12 cellular contexts compared by ENCODE assay signal in the genomic region with DNA sequence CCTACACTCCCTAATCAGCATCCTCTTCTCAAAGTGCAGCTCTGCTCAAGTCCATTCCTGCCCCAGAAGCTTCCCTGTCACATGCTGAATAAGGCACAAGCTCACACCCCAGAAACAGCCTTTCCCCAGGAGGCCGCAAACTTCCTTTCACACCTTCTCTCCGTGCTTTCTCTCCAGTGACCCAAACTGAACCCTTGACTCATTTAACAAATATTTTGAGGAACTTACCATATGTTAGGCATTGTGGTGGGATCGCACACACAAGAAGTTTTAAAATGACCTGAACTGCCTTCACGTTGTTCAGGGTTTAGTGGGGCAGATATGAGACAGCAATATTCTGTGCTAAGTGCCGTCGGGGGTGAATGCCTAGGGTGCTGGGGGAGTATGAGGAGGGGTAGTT.
DNase-seq lines count a peak whose midpoint lies in the region; ATAC-seq and TF ChIP-seq lines count a peak whose summit lies in the region.
"Had no signal": no experiment of that assay in that cellular context is flagged by ENCODE, and none has a peak within 500 bp of the region (broad histone marks: within the 10 kb centered on the region; RNA-seq: fewer than 3 reads in every experiment).

No MANE protein-coding gene starts in this region.

- intact Hi-C loops in CD4-positive, alpha-beta T cell (cut with DNase I, micrococcal nuclease): no loop called here

- no peaks in the 10 kb centered on the region for H3K36me3 Mint-ChIP-seq in CD4-positive, alpha-beta T cell (ENCODE audit: low read depth)
- H3K36me3 Mint-ChIP-seq in nephron progenitor cell (ENCODE audit: low read depth): no peaks in the 10 kb centered on the region
- H3K36me3 Mint-ChIP-seq in activated naive CD8-positive, alpha-beta T cell treated with anti-CD3 and anti-CD28 coated beads, Interleukin-2, amount 50 U/mL, for 24 hours (ENCODE audit: low read depth): no peaks in the 10 kb centered on the region

- CTCF ChIA-PET in CD4-positive, alpha-beta T cell (lab: Charles Lee): no interaction called here

- POLR2A ChIA-PET in CD4-positive, alpha-beta T cell (lab: Charles Lee): no interaction called here

- no peak overlapping the region for H3K27ac ChIP-seq in CD4-positive, alpha-beta T cell (ENCODE audit: low read depth, low read length)
- H3K27ac ChIP-seq: heart right ventricle had no signal

- DNase-seq in M059J (ENCODE audit: low read depth) (peak; percentile 85), non-pigmented ciliary epithelial cell (ENCODE audit: low read depth) (peak; percentile 31), nephron progenitor cell (no peak)
- no peak for DNase-seq in CD4-positive, alpha-beta T cell
- no peak for DNase-seq in activated naive CD8-positive, alpha-beta T cell treated with anti-CD3 and anti-CD28 coated beads, Interleukin-2, amount 50 U/mL, for 24 hours
- DNase-seq: amygdala, heart right ventricle, NCI-H1417, nucleus accumbens, T-helper 9 cell had no signal

- no peaks in the 10 kb centered on the region for H3K4me1 Mint-ChIP-seq in CD4-positive, alpha-beta T cell (ENCODE audit: low read depth)
- H3K4me1 Mint-ChIP-seq in nephron progenitor cell: peaks cover 28% of the 10 kb centered on the region
- no peaks in the 10 kb centered on the region for H3K4me1 Mint-ChIP-seq in activated naive CD8-positive, alpha-beta T cell treated with anti-CD3 and anti-CD28 coated beads, Interleukin-2, amount 50 U/mL, for 24 hours

- H3K27me3 ChIP-seq in CD4-positive, alpha-beta T cell (ENCODE audit: control insufficient read depth, insufficient read depth, low read length): peaks cover under 1% of the 10 kb centered on the region

- H3K9me3 ChIP-seq in CD4-positive, alpha-beta T cell (ENCODE audit: control insufficient read depth, low read length): no peaks in the 10 kb centered on the region
- H3K9me3 ChIP-seq: heart right ventricle had no signal

- H3K27me3 Mint-ChIP-seq in CD4-positive, alpha-beta T cell: peaks cover 28% of the 10 kb centered on the region
- H3K27me3 Mint-ChIP-seq in nephron progenitor cell (ENCODE audit: low read depth, poor library complexity): peaks cover 6% of the 10 kb centered on the region
- peaks cover 7% of the 10 kb centered on the region for H3K27me3 Mint-ChIP-seq in activated naive CD8-positive, alpha-beta T cell treated with anti-CD3 and anti-CD28 coated beads, Interleukin-2, amount 50 U/mL, for 24 hours

- H3K4me3 Mint-ChIP-seq in CD4-positive, alpha-beta T cell: no peak overlapping the region
- H3K4me3 Mint-ChIP-seq in nephron progenitor cell: no peak overlapping the region
- H3K4me3 Mint-ChIP-seq in activated naive CD8-positive, alpha-beta T cell treated with anti-CD3 and anti-CD28 coated beads, Interleukin-2, amount 50 U/mL, for 24 hours: no peak overlapping the region

- ATAC-seq in GM18909 (IDR thresholded peaks at IDR 0.05; ENCODE audit: poor library complexity, unreplicated experiment) (peak; percentile 71), HG02588 (IDR thresholded peaks at IDR 0.05; ENCODE audit: unreplicated experiment) (peak; percentile 64)
- ATAC-seq in CD4-positive, alpha-beta T cell (ENCODE audit: poor library complexity): no peak
- no peak for ATAC-seq in activated naive CD8-positive, alpha-beta T cell treated with anti-CD3 and anti-CD28 coated beads, Interleukin-2, amount 50 U/mL, for 24 hours
- ATAC-seq: heart right ventricle had no signal

- H3K9me3 Mint-ChIP-seq in CD4-positive, alpha-beta T cell: no peaks in the 10 kb centered on the region
- no peaks in the 10 kb centered on the region for H3K9me3 Mint-ChIP-seq in nephron progenitor cell
- H3K9me3 Mint-ChIP-seq in activated naive CD8-positive, alpha-beta T cell treated with anti-CD3 and anti-CD28 coated beads, Interleukin-2, amount 50 U/mL, for 24 hours: no peaks in the 10 kb centered on the region

- no peak for TF ChIP-seq CTCF in CD4-positive, alpha-beta T cell (IDR thresholded peaks at IDR 0.05)
- TF ChIP-seq CTCF in nephron progenitor cell (IDR thresholded peaks at IDR 0.05): no peak

- no peak overlapping the region for H3K27ac Mint-ChIP-seq in CD4-positive, alpha-beta T cell
- no peak overlapping the region for H3K27ac Mint-ChIP-seq in nephron progenitor cell
- H3K27ac Mint-ChIP-seq in activated naive CD8-positive, alpha-beta T cell treated with anti-CD3 and anti-CD28 coated beads, Interleukin-2, amount 50 U/mL, for 24 hours: no peak overlapping the region

Comparison
In these comparisons a context has a peak if more than half of its experiments do, and no peak if none do; other contexts are left out.
1. ATAC-seq: peak in GM18909 (single experiment) and HG02588 (single experiment); none in CD4-positive, alpha-beta T cell (single experiment) and activated naive CD8-positive, alpha-beta T cell treated with anti-CD3 and anti-CD28 coated beads, Interleukin-2, amount 50 U/mL, for 24 hours (single experiment).
2. DNase-seq: peak in M059J (single experiment) and non-pigmented ciliary epithelial cell (single experiment); none in CD4-positive, alpha-beta T cell (0 of 10), nephron progenitor cell (single experiment) and activated naive CD8-positive, alpha-beta T cell treated with anti-CD3 and anti-CD28 coated beads, Interleukin-2, amount 50 U/mL, for 24 hours (single experiment).